In the genomic region with DNA sequence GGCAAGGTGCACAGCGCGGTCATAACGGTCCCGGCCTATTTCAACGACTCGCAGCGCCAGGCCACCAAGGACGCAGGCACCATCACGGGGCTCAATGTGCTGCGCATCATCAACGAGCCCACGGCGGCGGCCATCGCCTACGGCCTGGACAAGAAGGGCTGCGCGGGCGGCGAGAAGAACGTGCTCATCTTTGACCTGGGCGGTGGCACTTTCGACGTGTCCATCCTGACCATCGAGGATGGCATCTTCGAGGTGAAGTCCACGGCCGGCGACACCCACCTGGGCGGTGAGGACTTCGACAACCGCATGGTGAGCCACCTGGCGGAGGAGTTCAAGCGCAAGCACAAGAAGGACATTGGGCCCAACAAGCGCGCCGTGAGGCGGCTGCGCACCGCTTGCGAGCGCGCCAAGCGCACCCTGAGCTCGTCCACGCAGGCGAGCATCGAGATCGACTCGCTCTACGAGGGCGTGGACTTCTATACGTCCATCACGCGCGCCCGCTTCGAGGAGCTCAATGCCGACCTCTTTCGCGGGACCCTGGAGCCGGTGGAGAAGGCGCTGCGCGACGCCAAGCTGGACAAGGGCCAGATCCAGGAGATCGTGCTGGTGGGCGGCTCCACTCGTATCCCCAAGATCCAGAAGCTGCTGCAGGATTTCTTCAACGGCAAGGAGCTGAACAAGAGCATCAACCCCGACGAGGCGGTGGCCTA, we compare ENCODE assay signal across 9 cellular contexts. TPM values are rescaled to one million over a fixed set of nuclear protein-coding genes. Genes with fewer than 3 reads are reported as not detected.
A peak's percentile ranks its signal among the peaks of the same experiment; 100 is the strongest.
DNase-seq lines count a peak whose midpoint lies in the region; ATAC-seq, FAIRE-seq and TF ChIP-seq lines count a peak whose summit lies in the region.
"Had no signal": no experiment of that assay in that cellular context is flagged by ENCODE, and none has a peak within 500 bp of the region (broad histone marks: within the 10 kb centered on the region; RNA-seq: fewer than 3 reads in every experiment).

No MANE protein-coding gene starts in this region.

- peak overlapping the region; percentile 90 to 99 (median 96) for H3K4me3 Mint-ChIP-seq in IgD-negative memory B cell

- no TSS peak for BruUV-seq in A673 (replicated peaks; lab: Mats Ljungman, UMichigan)

- peak overlapping the region; percentile 59 for H3K4me3 ChIP-seq in A673 (ENCODE audit: low read depth, low read length, poor library complexity, severe bottlenecking)
- H3K4me3 ChIP-seq in bronchial epithelial cell (ENCODE audit: low read depth, low read length), result no peak overlapping the region
- H3K4me3 ChIP-seq in mesendoderm (ENCODE audit: low read length), result no peak overlapping the region

- no peaks in the 10 kb centered on the region for H3K36me3 ChIP-seq in A673 (ENCODE audit: insufficient read depth, low read length, poor library complexity, severe bottlenecking)
- no peaks in the 10 kb centered on the region for H3K36me3 ChIP-seq in bronchial epithelial cell (ENCODE audit: control insufficient read depth, insufficient read depth, low read length)
- H3K36me3 ChIP-seq in mesendoderm (ENCODE audit: control insufficient read depth, insufficient read depth, low read length), result no peaks in the 10 kb centered on the region

- H2AK5ac ChIP-seq in mesendoderm (ENCODE audit: low read length), result no peak overlapping the region

- DNase-seq in A673 (ENCODE audit: low spot score), result no peak
- DNase-seq in bronchial epithelial cell (ENCODE audit: low read depth), result no peak
- DNase-seq in mesendoderm, result peak; percentile 22
- no peak for DNase-seq in NCI-H446 (lab: John Stamatoyannopoulos, UW)
- no peak for DNase-seq in A172 (ENCODE audit: low spot score)
- DNase-seq in HK-2 (ENCODE audit: unreplicated experiment), result no peak
- DNase-seq: effector CD4-positive, alpha-beta T cell had no signal

- no peak overlapping the region for H2BK120ac ChIP-seq in mesendoderm (ENCODE audit: low read depth, low read length)

- no peaks in the 10 kb centered on the region for H3K79me1 ChIP-seq in mesendoderm (ENCODE audit: low read length)

- H3K79me2 ChIP-seq in mesendoderm (ENCODE audit: control insufficient read depth, insufficient read depth, low read length), result no peaks in the 10 kb centered on the region

- H3K56ac ChIP-seq in mesendoderm (ENCODE audit: low read length), result no peak overlapping the region

- H3K4ac ChIP-seq in mesendoderm (ENCODE audit: low read depth, low read length), result no peak overlapping the region

- no peak overlapping the region for H2BK5ac ChIP-seq in mesendoderm (ENCODE audit: low read length)

- TF ChIP-seq CTCF in A673 (conservative IDR thresholded peaks at IDR 0.05; ENCODE audit: low read depth, low read length), result no peak
- peak; percentile 9 for TF ChIP-seq CTCF in bronchial epithelial cell (IDR thresholded peaks at IDR 0.05; ENCODE audit: insufficient read depth, low read length, severe bottlenecking)

- H3K9me3 ChIP-seq in A673 (ENCODE audit: low read depth, low read length, poor library complexity, severe bottlenecking), result peaks cover 11% of the 10 kb centered on the region

- POLR2A ChIA-PET in A673 (lab: Charles Lee; ENCODE audit: low non-redundant PET), result interaction anchor here (0.6 to 0.7 kb wide), 2 partner anchors 31 to 36 kb away, joined by 3 read pairs; no protein-coding TSS in a partner anchor

- no peaks in the 10 kb centered on the region for H3K36me3 Mint-ChIP-seq in IgD-negative memory B cell

- no peak overlapping the region for H2BK15ac ChIP-seq in mesendoderm (replicated peaks; ENCODE audit: low read depth)

- no CpG with 5 or more reads among the region's 73 CpGs for WGBS in mesendoderm (ENCODE audit: extremely low coverage, insufficient coverage, low lambda C conversion rate)

- H3K4me1 Mint-ChIP-seq in IgD-negative memory B cell, result peaks cover 12 to 17% (median 17%) of the 10 kb centered on the region in 3 donors

- H4K8ac ChIP-seq in mesendoderm (ENCODE audit: low read depth, low read length), result no peak overlapping the region

- no peak overlapping the region for H3K4me2 ChIP-seq in mesendoderm (ENCODE audit: low read length)

- H3K4me1 ChIP-seq in A673 (ENCODE audit: insufficient read depth, low read length, poor library complexity, severe bottlenecking) (no peaks in the 10 kb centered on the region), mesendoderm (ENCODE audit: control insufficient read depth, low read depth, low read length) (peaks cover 2% of the 10 kb centered on the region)

- FAIRE-seq in bronchial epithelial cell (lab: Jason Lieb, UNC), result no peak

- H3K27me3 Mint-ChIP-seq in IgD-negative memory B cell, result peaks cover 11% of the 10 kb centered on the region

- H3K9ac ChIP-seq in mesendoderm (ENCODE audit: low read length), result no peak overlapping the region

- H3K23ac ChIP-seq in mesendoderm (ENCODE audit: low read length), result no peak overlapping the region

- peak overlapping the region in 2 of 3 donors; percentile 39 to 96 for H3K27ac Mint-ChIP-seq in IgD-negative memory B cell

- H4K5ac ChIP-seq in mesendoderm (ENCODE audit: low read length), result no peak overlapping the region

- peaks cover 0 to 2% (median 0%) of the 10 kb centered on the region in 3 donors for H3K9me3 Mint-ChIP-seq in IgD-negative memory B cell

- no peaks in the 10 kb centered on the region for H3K27me3 ChIP-seq in A673 (replicated peaks; ENCODE audit: insufficient read depth, low read depth, low read length, poor library complexity)
- H3K27me3 ChIP-seq in bronchial epithelial cell (ENCODE audit: control insufficient read depth, insufficient read depth, low read length), result peaks cover 18% of the 10 kb centered on the region
- H3K27me3 ChIP-seq in mesendoderm (ENCODE audit: insufficient read depth, low read length, poor library complexity), result no peaks in the 10 kb centered on the region

- intact Hi-C loops in A673 (cut with micrococcal nuclease; ENCODE audit: unreplicated experiment), result loop anchor here (2.0 to 10.0 kb wide), 2 partner anchors 95 to 223 kb away; no protein-coding TSS in a partner anchor

- no peak overlapping the region for H3K18ac ChIP-seq in mesendoderm (ENCODE audit: low read length)

- ATAC-seq in HG02938 (IDR thresholded peaks at IDR 0.05; ENCODE audit: unreplicated experiment), result no peak

- CTCF ChIA-PET in A673 (lab: Charles Lee), result no interaction called here

- no peak overlapping the region for H3K27ac ChIP-seq in A673 (ENCODE audit: low read depth, low read length, poor library complexity, severe bottlenecking)
- H3K27ac ChIP-seq in mesendoderm (ENCODE audit: low read depth, low read length), result no peak overlapping the region

RNA-seq across cellular contexts. Expression of a gene that starts 0.9 kb away (rescaled TPM):
- 13.8 and 14.3 TPM in 2 replicates for total RNA-seq in A673 (2021)
- polyA plus RNA-seq in IgD-negative memory B cell, result 0.26 TPM
- total RNA-seq in bronchial epithelial cell, result 1.6 and 4.2 TPM in 2 replicates
- polyA plus RNA-seq in mesendoderm (2013, experiment 1 of 2), result 9.4 TPM
- 9.7 TPM for polyA plus RNA-seq in mesendoderm (2013, experiment 2 of 2)
- total RNA-seq in A172 (2014; rRNA removed; shearing (Covaris generic)), result 0.05 TPM in 1 of 2 replicates, not detected in the other

RNA-seq across cellular contexts. Expression of a gene that starts 8.3 kb away (rescaled TPM):
- 0.34 and 0.61 TPM in 2 replicates for total RNA-seq in A673 (2021)
- polyA plus RNA-seq in IgD-negative memory B cell, result not detected
- 0.51 and 1.1 TPM in 2 replicates for total RNA-seq in bronchial epithelial cell
- polyA plus RNA-seq in mesendoderm (2013, experiment 1 of 2), result 0.37 TPM
- 0.28 TPM for polyA plus RNA-seq in mesendoderm (2013, experiment 2 of 2)
- 0.69 TPM in 1 of 2 replicates, not detected in the other for total RNA-seq in A172 (2014; rRNA removed; shearing (Covaris generic))

RNA-seq across cellular contexts. Expression of a gene that starts 36.8 kb away (rescaled TPM):
- total RNA-seq in A673 (2021), result 34.3 and 37.7 TPM in 2 replicates
- polyA plus RNA-seq in IgD-negative memory B cell, result 57.3 TPM
- 36.1 and 39.5 TPM in 2 replicates for total RNA-seq in bronchial epithelial cell
- polyA plus RNA-seq in mesendoderm (2013, experiment 1 of 2), result 26.0 TPM
- polyA plus RNA-seq in mesendoderm (2013, experiment 2 of 2), result 25.7 TPM
- total RNA-seq in A172 (2014; rRNA removed; shearing (Covaris generic)), result 33.3 and 37.8 TPM in 2 replicates

RNA-seq across cellular contexts. Expression of a gene that starts 37.8 kb away (rescaled TPM):
- total RNA-seq in A673 (2021) (11.3 and 13.5 TPM in 2 replicates), bronchial epithelial cell (4.1 and 4.7 TPM in 2 replicates)
- 19.4 TPM for polyA plus RNA-seq in IgD-negative memory B cell
- 4.1 TPM for polyA plus RNA-seq in mesendoderm (2013, experiment 1 of 2)
- 3.8 TPM for polyA plus RNA-seq in mesendoderm (2013, experiment 2 of 2)
- total RNA-seq in A172 (2014; rRNA removed; shearing (Covaris generic)), result 1.1 and 2.2 TPM in 2 replicates
